ENCODE assay signal across 30 cellular contexts in the genomic region with DNA sequence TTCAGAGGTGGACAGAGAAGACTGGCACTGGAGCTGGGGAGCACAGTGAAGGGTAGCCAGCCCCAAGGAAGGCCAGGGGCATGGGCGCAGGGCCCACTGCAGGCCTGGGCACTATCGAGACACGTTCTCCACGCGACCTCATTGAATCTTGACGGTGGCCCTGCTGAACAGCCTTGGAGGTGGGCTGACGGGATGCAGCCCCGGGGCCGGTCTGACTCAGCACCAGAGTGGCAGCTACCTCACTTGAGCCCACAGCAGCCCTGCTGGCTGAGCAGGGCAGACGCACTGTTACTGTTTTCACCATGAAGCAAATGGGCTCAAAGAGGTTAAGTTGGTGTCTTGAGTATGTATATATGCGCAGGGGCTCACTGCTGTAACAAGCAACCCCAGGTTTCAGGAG.
A peak's percentile ranks its signal among the peaks of the same experiment; 100 is the strongest.
DNase-seq lines count a peak whose midpoint lies in the region; ATAC-seq and TF ChIP-seq lines count a peak whose summit lies in the region.
"Had no signal": no experiment of that assay in that cellular context is flagged by ENCODE, and none has a peak within 500 bp of the region (broad histone marks: within the 10 kb centered on the region; RNA-seq: fewer than 3 reads in every experiment).

No MANE protein-coding gene starts in this region.

- H3K9ac ChIP-seq in mucosa of rectum (ENCODE audit: low read depth in 1 of 2, low read length in 2 of 2): no peak overlapping the region
- H3K9ac ChIP-seq: BLaER1 treated with 17β-estradiol and CSF1 and Interleukin-3, amounts not matched to agents 10 nM and 100 nM had no signal

- H3K36me3 Mint-ChIP-seq in chondrocyte (ENCODE audit: low read depth): no peaks in the 10 kb centered on the region
- no peaks in the 10 kb centered on the region for H3K36me3 Mint-ChIP-seq in natural killer cell treated with Interleukin-12 subunit alpha and Interleukin-12 subunit beta and Interleukin-15 and Interleukin-18, amount 100 ng/mL, for 72 hours
- H3K36me3 Mint-ChIP-seq: activated naive CD4-positive, alpha-beta T cell treated with anti-CD3 and anti-CD28 coated beads, Interleukin-2, amount 10 ng/mL, durations not matched to agents 7 days and 5 days; immature natural killer cell had no signal

- H3K9me3 Mint-ChIP-seq in chondrocyte (ENCODE audit: low read depth): no peaks in the 10 kb centered on the region
- H3K9me3 Mint-ChIP-seq in natural killer cell treated with Interleukin-12 subunit alpha and Interleukin-12 subunit beta and Interleukin-15 and Interleukin-18, amount 100 ng/mL, for 72 hours: no peaks in the 10 kb centered on the region
- H3K9me3 Mint-ChIP-seq: activated naive CD4-positive, alpha-beta T cell treated with anti-CD3 and anti-CD28 coated beads, Interleukin-2, amount 10 ng/mL, durations not matched to agents 7 days and 5 days; dendritic cell treated with granulocyte-macrophage colony-stimulating factor and Interleukin-4, amounts not matched to agents 40 ng/mL and 50 ng/mL, for 4 days; immature natural killer cell had no signal

- H3K27me3 ChIP-seq in esophagus (ENCODE audit: control insufficient read depth in 1 of 2, insufficient read depth in 2 of 2, low read length in 2 of 2) (no peaks in the 10 kb centered on the region), mucosa of rectum (ENCODE audit: control insufficient read depth in 2 of 2, insufficient read depth in 2 of 2, low read length in 2 of 2) (no peaks in the 10 kb centered on the region)
- H3K27me3 ChIP-seq: adrenal gland; BLaER1 treated with 17β-estradiol and CSF1 and Interleukin-3, amounts not matched to agents 10 nM and 100 nM; neutrophil had no signal

- H3K4me1 ChIP-seq in esophagus (ENCODE audit: control insufficient read depth in 2 of 2, insufficient read depth in 2 of 2, low read length in 1 of 2) (peaks cover 0 to 5% of the 10 kb centered on the region in 2 donors), mucosa of rectum (ENCODE audit: control insufficient read depth in 2 of 2, insufficient read depth in 2 of 2, low read length in 2 of 2) (peaks cover 0 to 12% of the 10 kb centered on the region in 2 donors)
- H3K4me1 ChIP-seq: adrenal gland; BLaER1 treated with 17β-estradiol and CSF1 and Interleukin-3, amounts not matched to agents 10 nM and 100 nM; gastrocnemius medialis had no signal

- no peak overlapping the region for H3K4me3 Mint-ChIP-seq in chondrocyte (ENCODE audit: unreplicated experiment)
- H3K4me3 Mint-ChIP-seq in natural killer cell treated with Interleukin-12 subunit alpha and Interleukin-12 subunit beta and Interleukin-15 and Interleukin-18, amount 100 ng/mL, for 72 hours: no peak overlapping the region
- H3K4me3 Mint-ChIP-seq: activated CD8-positive, alpha-beta T cell treated with anti-CD3 and anti-CD28 coated beads, Interleukin-2, amount 10 ng/mL, durations not matched to agents 7 days and 5 days; activated naive CD4-positive, alpha-beta T cell treated with anti-CD3 and anti-CD28 coated beads, Interleukin-2, amount 10 ng/mL, durations not matched to agents 7 days and 5 days; dendritic cell treated with granulocyte-macrophage colony-stimulating factor and Interleukin-4, amounts not matched to agents 40 ng/mL and 50 ng/mL, for 4 days; immature natural killer cell had no signal

- H3K27ac ChIP-seq in esophagus (ENCODE audit: low read depth in 2 of 2, low read length in 1 of 2): peak overlapping the region; percentile 34 to 69
- peak overlapping the region; percentile 57 to 72 for H3K27ac ChIP-seq in mucosa of rectum (ENCODE audit: low read depth in 2 of 2, low read length in 2 of 2)
- H3K27ac ChIP-seq: adrenal gland; BLaER1 treated with 17β-estradiol and CSF1 and Interleukin-3, amounts not matched to agents 10 nM and 100 nM; gastrocnemius medialis; neutrophil; PC-9 had no signal

- DNase-seq in M059J (ENCODE audit: low read depth) (peak; percentile 13), chondrocyte (ENCODE audit: low spot score) (no peak), DMS53 (lab: John Stamatoyannopoulos, UW) (no peak)
- no peak for DNase-seq in natural killer cell treated with Interleukin-12 subunit alpha and Interleukin-12 subunit beta and Interleukin-15 and Interleukin-18, amount 100 ng/mL, for 72 hours (ENCODE audit: low spot score)
- DNase-seq: activated CD4-positive, alpha-beta T cell treated with anti-CD3 and anti-CD28 coated beads for 1 hour; activated CD8-positive, alpha-beta T cell treated with anti-CD3 and anti-CD28 coated beads, Interleukin-2, amount 10 ng/mL, durations not matched to agents 7 days and 5 days; activated naive CD4-positive, alpha-beta T cell treated with anti-CD3 and anti-CD28 coated beads, Interleukin-2, amount 10 ng/mL, durations not matched to agents 7 days and 5 days; adrenal gland; central memory CD4-positive, alpha-beta T cell; gastrocnemius medialis; hypothalamus; immature natural killer cell; Kasumi-1; mammary epithelial cell; MV-4-11; NCI-H146; NCI-H226; NCI-H69; PC-9; SHP77 treated with DMSO at 0.1 percent for 48 hours; stimulated activated CD4-positive, alpha-beta T cell treated with anti-CD3 and anti-CD28 coated beads, Interleukin-4, amount 100 ng/mL, for 24 hours; trophoblast cell had no signal

- no peaks in the 10 kb centered on the region for H3K4me1 Mint-ChIP-seq in chondrocyte (ENCODE audit: low read depth)
- H3K4me1 Mint-ChIP-seq in natural killer cell treated with Interleukin-12 subunit alpha and Interleukin-12 subunit beta and Interleukin-15 and Interleukin-18, amount 100 ng/mL, for 72 hours (ENCODE audit: low read depth in 2 of 2): no peaks in the 10 kb centered on the region
- H3K4me1 Mint-ChIP-seq: activated naive CD4-positive, alpha-beta T cell treated with anti-CD3 and anti-CD28 coated beads, Interleukin-2, amount 10 ng/mL, durations not matched to agents 7 days and 5 days; immature natural killer cell had no signal

- no peak for ATAC-seq in HG03442 (IDR thresholded peaks at IDR 0.05; ENCODE audit: unreplicated experiment)
- ATAC-seq in natural killer cell treated with Interleukin-12 subunit alpha and Interleukin-12 subunit beta and Interleukin-15 and Interleukin-18, amount 100 ng/mL, for 72 hours: no peak
- ATAC-seq: activated CD8-positive, alpha-beta T cell treated with anti-CD3 and anti-CD28 coated beads, Interleukin-2, amount 10 ng/mL, durations not matched to agents 7 days and 5 days; gastrocnemius medialis; sciatic nerve had no signal

- no peaks in the 10 kb centered on the region for H3K36me3 ChIP-seq in esophagus (ENCODE audit: control insufficient read depth in 2 of 2, insufficient read depth in 2 of 2, low read length in 1 of 2)
- H3K36me3 ChIP-seq in mucosa of rectum (ENCODE audit: control insufficient read depth in 2 of 2, insufficient read depth in 2 of 2, low read length in 2 of 2): no peaks in the 10 kb centered on the region
- H3K36me3 ChIP-seq: adrenal gland; BLaER1 treated with 17β-estradiol and CSF1 and Interleukin-3, amounts not matched to agents 10 nM and 100 nM; gastrocnemius medialis; neutrophil had no signal

- no peak for TF ChIP-seq CTCF in chondrocyte (IDR thresholded peaks at IDR 0.05)

- whole genome bisulfite sequencing in esophagus, 2 donors: 72 to 84% methylated on average over 11 of the region's 11 CpGs

- H3K27ac Mint-ChIP-seq in chondrocyte (ENCODE audit: unreplicated experiment): no peak overlapping the region
- no peak overlapping the region for H3K27ac Mint-ChIP-seq in natural killer cell treated with Interleukin-12 subunit alpha and Interleukin-12 subunit beta and Interleukin-15 and Interleukin-18, amount 100 ng/mL, for 72 hours
- H3K27ac Mint-ChIP-seq: activated CD8-positive, alpha-beta T cell treated with anti-CD3 and anti-CD28 coated beads, Interleukin-2, amount 10 ng/mL, durations not matched to agents 7 days and 5 days; activated naive CD4-positive, alpha-beta T cell treated with anti-CD3 and anti-CD28 coated beads, Interleukin-2, amount 10 ng/mL, durations not matched to agents 7 days and 5 days; dendritic cell treated with granulocyte-macrophage colony-stimulating factor and Interleukin-4, amounts not matched to agents 40 ng/mL and 50 ng/mL, for 4 days; immature natural killer cell; progenitor cell of endocrine pancreas had no signal

- H3K9me3 ChIP-seq in esophagus (ENCODE audit: control insufficient read depth in 2 of 2, insufficient read depth in 1 of 2, low read depth in 1 of 2, low read length in 1 of 2): peaks cover 0 to 3% of the 10 kb centered on the region in 2 donors
- no peaks in the 10 kb centered on the region for H3K9me3 ChIP-seq in mucosa of rectum (ENCODE audit: control insufficient read depth in 2 of 2, low read length in 2 of 2)
- H3K9me3 ChIP-seq: adrenal gland; BLaER1 treated with 17β-estradiol and CSF1 and Interleukin-3, amounts not matched to agents 10 nM and 100 nM; gastrocnemius medialis; neutrophil had no signal

- H3K27me3 Mint-ChIP-seq in chondrocyte (ENCODE audit: low read depth): peaks cover 28% of the 10 kb centered on the region
- H3K27me3 Mint-ChIP-seq in natural killer cell treated with Interleukin-12 subunit alpha and Interleukin-12 subunit beta and Interleukin-15 and Interleukin-18, amount 100 ng/mL, for 72 hours: peaks cover 4 to 12% of the 10 kb centered on the region in 2 donors
- H3K27me3 Mint-ChIP-seq: activated naive CD4-positive, alpha-beta T cell treated with anti-CD3 and anti-CD28 coated beads, Interleukin-2, amount 10 ng/mL, durations not matched to agents 7 days and 5 days; dendritic cell treated with granulocyte-macrophage colony-stimulating factor and Interleukin-4, amounts not matched to agents 40 ng/mL and 50 ng/mL, for 4 days had no signal

- H3K4me3 ChIP-seq in esophagus (ENCODE audit: low read depth in 1 of 2, low read length in 2 of 2): no peak overlapping the region
- H3K4me3 ChIP-seq in mucosa of rectum (ENCODE audit: low read length in 2 of 2): no peak overlapping the region
- H3K4me3 ChIP-seq: adrenal gland; BLaER1 treated with 17β-estradiol and CSF1 and Interleukin-3, amounts not matched to agents 10 nM and 100 nM; gastrocnemius medialis; PC-9 had no signal
